ENCODE assay signal across 24 cellular contexts in the genomic region with DNA sequence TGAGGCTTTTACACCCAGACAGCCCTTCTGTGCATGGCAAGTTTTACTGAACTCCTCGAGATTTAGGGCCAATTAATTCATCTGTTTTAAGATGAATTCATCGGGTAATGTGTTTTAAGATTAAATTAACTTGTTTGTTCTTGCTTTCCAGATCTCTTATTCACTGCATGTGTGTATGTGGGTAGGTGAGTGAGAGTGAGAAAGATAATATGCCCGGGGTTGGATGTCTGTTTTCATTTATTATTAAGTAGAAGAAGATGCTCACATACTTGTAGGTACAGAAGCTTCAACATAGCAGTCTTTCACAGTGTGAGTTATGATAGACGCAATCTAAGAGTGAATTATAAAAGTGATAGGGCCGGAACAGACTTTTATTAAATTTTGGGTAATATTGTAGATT.
"Had no signal": no experiment of that assay in that cellular context is flagged by ENCODE, and none has a peak within 500 bp of the region (broad histone marks: within the 10 kb centered on the region; RNA-seq: fewer than 3 reads in every experiment).

No MANE protein-coding gene starts in this region.

- H3K9me3 ChIP-seq: colonic mucosa, esophagus squamous epithelium, gastrocnemius medialis, heart right ventricle, left lung, lower lobe of right lung had no signal

- H3K4me3 Mint-ChIP-seq: dendritic cell treated with granulocyte-macrophage colony-stimulating factor and Interleukin-4, amounts not matched to agents 40 ng/mL and 50 ng/mL, for 4 days; effector memory CD8-positive, alpha-beta T cell; endodermal cell; naive thymus-derived CD4-positive, alpha-beta T cell had no signal

- H3K27me3 Mint-ChIP-seq: dendritic cell treated with granulocyte-macrophage colony-stimulating factor and Interleukin-4, amounts not matched to agents 40 ng/mL and 50 ng/mL, for 4 days; effector memory CD8-positive, alpha-beta T cell; naive thymus-derived CD4-positive, alpha-beta T cell had no signal

- H3K27ac ChIP-seq: colonic mucosa, epithelial cell of prostate, esophagus squamous epithelium, gastrocnemius medialis, heart right ventricle, left lung, lower lobe of right lung had no signal

- H3K36me3 ChIP-seq: colonic mucosa, esophagus squamous epithelium, gastrocnemius medialis, left lung, lower lobe of right lung had no signal

- ATAC-seq: effector memory CD8-positive, alpha-beta T cell; esophagus mucosa; gastrocnemius medialis; heart right ventricle; left cardiac atrium; left lung; left ventricle myocardium superior; lower lobe of right lung; naive thymus-derived CD4-positive, alpha-beta T cell had no signal

- H3K4me3 ChIP-seq: colonic mucosa, esophagus squamous epithelium, gastrocnemius medialis, heart right ventricle, left lung, lower lobe of right lung had no signal

- H3K4me1 Mint-ChIP-seq: endodermal cell had no signal

- H3K4me1 ChIP-seq: colonic mucosa, left lung, lower lobe of right lung had no signal

- H3K9me3 Mint-ChIP-seq: dendritic cell treated with granulocyte-macrophage colony-stimulating factor and Interleukin-4, amounts not matched to agents 40 ng/mL and 50 ng/mL, for 4 days; effector memory CD8-positive, alpha-beta T cell; endodermal cell had no signal

- H3K27me3 ChIP-seq: colonic mucosa, esophagus squamous epithelium, gastrocnemius medialis, heart right ventricle, left lung had no signal

- DNase-seq: colonic mucosa; cortex of kidney; effector CD8-positive, alpha-beta T cell; effector memory CD8-positive, alpha-beta T cell; endodermal cell; erythroblast; esophagus squamous epithelium; foreskin fibroblast; foreskin melanocyte; gastrocnemius medialis; glutamatergic neuron; head of caudate nucleus; heart right ventricle; hippocampal formation; left cardiac atrium; left lung; left ventricle myocardium superior; lower lobe of right lung; mesenchymal stem cell; midbrain; naive thymus-derived CD4-positive, alpha-beta T cell had no signal

- H3K27ac Mint-ChIP-seq: dendritic cell treated with granulocyte-macrophage colony-stimulating factor and Interleukin-4, amounts not matched to agents 40 ng/mL and 50 ng/mL, for 4 days; effector memory CD8-positive, alpha-beta T cell; endodermal cell; naive thymus-derived CD4-positive, alpha-beta T cell had no signal
